Comparison of ENCODE assay signal across 19 cellular contexts in genomic region chr1:67957026-67957425, GRCh38.
DNase-seq lines count a peak whose midpoint lies in the region; ATAC-seq and TF ChIP-seq lines count a peak whose summit lies in the region.
"Had no signal": no experiment of that assay in that cellular context is flagged by ENCODE, and none has a peak within 500 bp of the region (broad histone marks: within the 10 kb centered on the region; RNA-seq: fewer than 3 reads in every experiment).

No MANE protein-coding gene starts in this region.

- 66 to 70% methylated on average over 4 of the region's 4 CpGs for WGBS in testis, 2 donors

- intact Hi-C loops in left ventricle myocardium superior (cut with micrococcal nuclease) (no loop called here), testis (cut with DNase I; ENCODE audit: low total_unique reads) (no loop called here)

- DNase-seq in NCI-H526 treated with DMSO at 0.1 percent for 48 hours (lab: John Stamatoyannopoulos, UW) (peak; percentile 25), NCI-H526 (lab: John Stamatoyannopoulos, UW) (no peak), adipocyte (ENCODE audit: low read depth) (peak; percentile 68), left ventricle myocardium superior (no peak), testis (peak; percentile 19), Ammon's horn (ENCODE audit: low spot score) (no peak), NCI-H345 (lab: John Stamatoyannopoulos, UW) (no peak), foreskin keratinocyte (no peak)
- DNase-seq: activated B cell treated with CpG ODN at 0.5 μM for 24 hours, amniotic stem cell, gastrocnemius medialis, HCEC 1CT, Karpas-422, NCI-H1092 treated with DMSO at 0.1 percent for 48 hours, posterior cingulate gyrus, T-helper 17 cell had no signal

- ATAC-seq in left ventricle myocardium superior = peak; percentile 80
- ATAC-seq in foreskin keratinocyte = no peak
- ATAC-seq: gastrocnemius medialis, T-helper 17 cell had no signal

- H3K9me3 ChIP-seq in adipocyte (ENCODE audit: control insufficient read depth, low read length) = no peaks in the 10 kb centered on the region
- H3K9me3 ChIP-seq in testis = no peaks in the 10 kb centered on the region

- H3K27ac ChIP-seq in testis (no peak overlapping the region), foreskin keratinocyte (no peak overlapping the region)
- H3K27ac ChIP-seq: 22Rv1; BLaER1 treated with 17β-estradiol and CSF1 and Interleukin-3, amounts not matched to agents 10 nM and 100 nM; gastrocnemius medialis; thoracic aorta had no signal

- H3K4me3 ChIP-seq in adipocyte (ENCODE audit: low read length) (no peak overlapping the region), testis (no peak overlapping the region)
- H3K4me3 ChIP-seq: BLaER1 treated with 17β-estradiol and CSF1 and Interleukin-3, amounts not matched to agents 10 nM and 100 nM; gastrocnemius medialis; thoracic aorta had no signal

- no peak overlapping the region for H3K9ac ChIP-seq in adipocyte (ENCODE audit: low read length)
- H3K9ac ChIP-seq: BLaER1 treated with 17β-estradiol and CSF1 and Interleukin-3, amounts not matched to agents 10 nM and 100 nM had no signal

- no peaks in the 10 kb centered on the region for H3K36me3 ChIP-seq in adipocyte (ENCODE audit: control insufficient read depth, insufficient read depth, low read length, severe bottlenecking)
- H3K36me3 ChIP-seq in testis (ENCODE audit: low read depth, missing control alignments) = no peaks in the 10 kb centered on the region
- H3K36me3 ChIP-seq: BLaER1 treated with 17β-estradiol and CSF1 and Interleukin-3, amounts not matched to agents 10 nM and 100 nM; gastrocnemius medialis; thoracic aorta had no signal

- TF ChIP-seq CTCF in testis (IDR thresholded peaks at IDR 0.05) (no peak), foreskin keratinocyte (conservative IDR thresholded peaks at IDR 0.05) (no peak)

- H3K27me3 ChIP-seq in adipocyte (replicated peaks; ENCODE audit: control insufficient read depth, insufficient read depth, low read length) = no peaks in the 10 kb centered on the region
- no peaks in the 10 kb centered on the region for H3K27me3 ChIP-seq in testis
- H3K27me3 ChIP-seq in foreskin keratinocyte = no peaks in the 10 kb centered on the region
- H3K27me3 ChIP-seq: BLaER1 treated with 17β-estradiol and CSF1 and Interleukin-3, amounts not matched to agents 10 nM and 100 nM; gastrocnemius medialis had no signal

- H3K4me1 ChIP-seq in adipocyte (ENCODE audit: control insufficient read depth, insufficient read depth, low read length) (peaks cover 33% of the 10 kb centered on the region), testis (peaks cover 8% of the 10 kb centered on the region), foreskin keratinocyte (no peaks in the 10 kb centered on the region)
- H3K4me1 ChIP-seq: BLaER1 treated with 17β-estradiol and CSF1 and Interleukin-3, amounts not matched to agents 10 nM and 100 nM had no signal

- no peak for TF ChIP-seq POLR2A in testis (IDR thresholded peaks at IDR 0.05)

Comparison
In these comparisons a context has a peak if more than half of its experiments do, and no peak if none do; other contexts are left out.
1. DNase-seq: peak in NCI-H526 treated with DMSO at 0.1 percent for 48 hours (single experiment), adipocyte (single experiment) and testis (single experiment); none in NCI-H526 (0 of 2), left ventricle myocardium superior (single experiment), Ammon's horn (single experiment), NCI-H345 (single experiment) and foreskin keratinocyte (0 of 2).